ENCODE assay signal across 1 cellular context in genomic region chr10:92692085-92692671, GRCh38.
TF ChIP-seq lines count a peak whose summit lies in the region.

No MANE protein-coding gene starts in this region.

TF ChIP-seq in H1, 55 proteins besides CTCF, POLR2A, EP300 and RAD21:
- peak; percentile 5 for TF ChIP-seq KDM4A (IDR thresholded peaks at IDR 0.05; ENCODE audit: low read depth, low read length, severe bottlenecking)
- peak; percentile 78; the same call in 1 of the 2 replicates for TF ChIP-seq SUZ12 (IDR thresholded peaks at IDR 0.05; ENCODE audit: low read length)
- TF ChIP-seq RNF2 (IDR thresholded peaks at IDR 0.05; ENCODE audit: borderline replicate concordance, low read depth, low read length, missing control alignments, poor library complexity, severe bottlenecking), result peak; percentile 66
- TF ChIP-seq SIRT6 (IDR thresholded peaks at IDR 0.05; ENCODE audit: low read length), result no peak
- TF ChIP-seq CREB1 (IDR thresholded peaks at IDR 0.05), result no peak
- no peak for TF ChIP-seq TAF7 (optimal IDR thresholded peaks at IDR 0.05; ENCODE audit: borderline replicate concordance, low read depth, low read length)
- peak; percentile 73 for TF ChIP-seq EZH2 (IDR thresholded peaks at IDR 0.05; ENCODE audit: low read depth, low read length, severe bottlenecking)
- no peak for TF ChIP-seq BCL11A (IDR thresholded peaks at IDR 0.05; ENCODE audit: low read depth in 2 of 2, low read length in 2 of 2)
- no peak for TF ChIP-seq ZNF274 (IDR thresholded peaks at IDR 0.05; ENCODE audit: borderline replicate concordance, extremely low read depth, low read length)
- peak; percentile 37; the same call in 1 of the 2 replicates for TF ChIP-seq E2F6 (IDR thresholded peaks at IDR 0.05)
- TF ChIP-seq BRCA1 (IDR thresholded peaks at IDR 0.05; ENCODE audit: low read depth, low read length), result no peak
- TF ChIP-seq GABPA (IDR thresholded peaks at IDR 0.05; ENCODE audit: borderline replicate concordance, insufficient read depth, low read length), result no peak
- peak; percentile 81 for TF ChIP-seq MAX (IDR thresholded peaks at IDR 0.05)
- TF ChIP-seq NANOG (IDR thresholded peaks at IDR 0.05; ENCODE audit: insufficient read depth, low read depth, low read length, poor library complexity, severe bottlenecking), result no peak
- peak; percentile 39 for TF ChIP-seq ASH2L (IDR thresholded peaks at IDR 0.05; ENCODE audit: low read length)
- no peak for TF ChIP-seq CHD7 (IDR thresholded peaks at IDR 0.05; ENCODE audit: insufficient replicate concordance, low read length)
TF ChIP-seq in H1: peak in this region for 7.
